In the genomic region with DNA sequence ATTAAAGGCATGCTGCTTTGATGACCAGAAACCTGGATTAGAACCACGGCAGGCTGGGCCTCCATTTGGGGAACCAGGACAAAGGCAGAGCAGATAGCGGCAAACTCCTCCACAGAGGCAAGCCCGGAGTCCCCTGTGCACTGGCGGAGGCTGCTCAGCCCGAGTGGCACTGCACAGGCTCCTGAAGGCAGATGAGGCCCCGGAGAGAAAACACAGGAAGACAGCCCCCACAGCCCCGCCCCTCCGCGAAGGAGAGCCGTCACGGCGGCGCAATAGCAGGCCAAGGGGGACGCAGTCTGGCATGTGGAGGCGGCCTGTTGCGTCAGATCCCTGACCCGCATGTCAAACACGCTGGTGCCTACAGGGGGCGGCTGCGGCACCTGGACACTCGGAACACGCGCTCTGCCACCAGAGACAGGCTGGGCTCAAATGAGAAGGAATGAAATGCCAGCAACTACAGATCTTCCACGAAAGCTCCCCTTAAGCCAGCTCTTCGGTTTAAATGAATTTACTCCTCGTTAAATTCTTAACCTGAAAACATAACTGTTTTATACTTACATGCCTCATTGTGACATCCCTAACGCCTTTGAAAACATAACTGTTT, we compare ENCODE assay signal across 8 cellular contexts.
DNase-seq lines count a peak whose midpoint lies in the region; ATAC-seq and TF ChIP-seq lines count a peak whose summit lies in the region.

No MANE protein-coding gene starts in this region.

- peak overlapping the region; percentile 11 for H3K4me3 Mint-ChIP-seq in activated naive CD4-positive, alpha-beta T cell treated with anti-CD3 and anti-CD28 coated beads, Interleukin-2, amount 50 U/mL, for 24 hours

- H3K27ac ChIP-seq in ovary: peak overlapping the region; percentile 13 to 69
- peak overlapping the region; percentile 12 for H3K27ac ChIP-seq in thymus (ENCODE audit: low read depth)
- no peak overlapping the region for H3K27ac ChIP-seq in MM.1S (ENCODE audit: low read length)

- H3K27ac Mint-ChIP-seq in activated naive CD4-positive, alpha-beta T cell treated with anti-CD3 and anti-CD28 coated beads, Interleukin-2, amount 50 U/mL, for 24 hours: peak overlapping the region; percentile 62

- H3K36me3 Mint-ChIP-seq in activated naive CD4-positive, alpha-beta T cell treated with anti-CD3 and anti-CD28 coated beads, Interleukin-2, amount 50 U/mL, for 24 hours: peaks cover 2% of the 10 kb centered on the region

- no peak for TF ChIP-seq POLR2A in ovary (IDR thresholded peaks at IDR 0.05)

- peak; percentile 76 to 80 (median 77) for TF ChIP-seq CTCF in ovary (IDR thresholded peaks at IDR 0.05)
- TF ChIP-seq CTCF in MM.1S (IDR thresholded peaks at IDR 0.05; ENCODE audit: low read length): no peak

- DNase-seq in 8988T (peak; percentile 96), SIG-M5 treated with dmso at 0.1 percent for 504 hours (lab: John Stamatoyannopoulos, UW; ENCODE audit: unreplicated experiment) (peak; percentile 79), germinal center (ENCODE audit: low spot score) (peak; percentile 91), ovary (peak; percentile 93 to 96 (median 95)), MM.1S (no peak)

- no peaks in the 10 kb centered on the region for H3K79me2 ChIP-seq in MM.1S (ENCODE audit: low read length)

- peak overlapping the region; percentile 10 for H3K4me3 ChIP-seq in ovary
- H3K4me3 ChIP-seq in thymus (ENCODE audit: low read length): no peak overlapping the region
- H3K4me3 ChIP-seq in MM.1S (ENCODE audit: low read length): no peak overlapping the region

- no peak overlapping the region for H3K4me2 ChIP-seq in MM.1S (ENCODE audit: low read depth, low read length)

- H3K36me3 ChIP-seq in ovary: no peaks in the 10 kb centered on the region
- peaks cover 13% of the 10 kb centered on the region for H3K36me3 ChIP-seq in thymus (ENCODE audit: control insufficient read depth, insufficient read depth)
- no peaks in the 10 kb centered on the region for H3K36me3 ChIP-seq in MM.1S (replicated peaks; ENCODE audit: insufficient read depth, low read length)

- no peak overlapping the region for H2AFZ ChIP-seq in MM.1S (ENCODE audit: low read length)

- H3K27me3 ChIP-seq in ovary (no peaks in the 10 kb centered on the region), thymus (ENCODE audit: control insufficient read depth, insufficient read depth) (no peaks in the 10 kb centered on the region), MM.1S (replicated peaks; ENCODE audit: insufficient read depth, low read length) (no peaks in the 10 kb centered on the region)

- no peak overlapping the region for H3K9ac ChIP-seq in MM.1S (ENCODE audit: low read length)

- no peaks in the 10 kb centered on the region for H3F3A ChIP-seq in MM.1S (ENCODE audit: insufficient read depth, low read length)

- no peak for TF ChIP-seq EP300 in ovary (IDR thresholded peaks at IDR 0.05)

- H3K9me2 ChIP-seq in MM.1S (replicated peaks; ENCODE audit: insufficient read depth, low read length): no peaks in the 10 kb centered on the region

- H3K9me3 ChIP-seq in ovary (no peaks in the 10 kb centered on the region), thymus (ENCODE audit: control insufficient read depth) (no peaks in the 10 kb centered on the region), MM.1S (replicated peaks; ENCODE audit: insufficient read depth, low read length) (no peaks in the 10 kb centered on the region)

- no peaks in the 10 kb centered on the region for H3K27me3 Mint-ChIP-seq in activated naive CD4-positive, alpha-beta T cell treated with anti-CD3 and anti-CD28 coated beads, Interleukin-2, amount 50 U/mL, for 24 hours

- H3K4me1 ChIP-seq in ovary (ENCODE audit: insufficient read depth) (peaks cover 21% of the 10 kb centered on the region), thymus (ENCODE audit: control insufficient read depth, insufficient read depth, low read length) (peaks cover 27% of the 10 kb centered on the region), MM.1S (ENCODE audit: low read length) (no peaks in the 10 kb centered on the region)

- peaks cover 38% of the 10 kb centered on the region for H3K4me1 Mint-ChIP-seq in activated naive CD4-positive, alpha-beta T cell treated with anti-CD3 and anti-CD28 coated beads, Interleukin-2, amount 50 U/mL, for 24 hours

- WGBS in ovary, 3 donors: 4 to 5% (median 5%) methylated on average over 27 of the region's 27 CpGs
- 53% methylated on average over 27 of the region's 27 CpGs for WGBS in thymus

- intact Hi-C loops in ovary (cut with DNase I): loop anchor here in 3 of 4 donors (5.0 to 10.0 kb wide), 2 partner anchors 101 to 103 kb away; no protein-coding TSS in a partner anchor

- H3K9me3 Mint-ChIP-seq in activated naive CD4-positive, alpha-beta T cell treated with anti-CD3 and anti-CD28 coated beads, Interleukin-2, amount 50 U/mL, for 24 hours: no peaks in the 10 kb centered on the region

- no peaks in the 10 kb centered on the region for H4K20me1 ChIP-seq in MM.1S (ENCODE audit: insufficient read depth, low read length)

- ATAC-seq in GM21723 (IDR thresholded peaks at IDR 0.05; ENCODE audit: unreplicated experiment): peak; percentile 47
